27 cellular contexts compared by ENCODE assay signal in the genomic region with DNA sequence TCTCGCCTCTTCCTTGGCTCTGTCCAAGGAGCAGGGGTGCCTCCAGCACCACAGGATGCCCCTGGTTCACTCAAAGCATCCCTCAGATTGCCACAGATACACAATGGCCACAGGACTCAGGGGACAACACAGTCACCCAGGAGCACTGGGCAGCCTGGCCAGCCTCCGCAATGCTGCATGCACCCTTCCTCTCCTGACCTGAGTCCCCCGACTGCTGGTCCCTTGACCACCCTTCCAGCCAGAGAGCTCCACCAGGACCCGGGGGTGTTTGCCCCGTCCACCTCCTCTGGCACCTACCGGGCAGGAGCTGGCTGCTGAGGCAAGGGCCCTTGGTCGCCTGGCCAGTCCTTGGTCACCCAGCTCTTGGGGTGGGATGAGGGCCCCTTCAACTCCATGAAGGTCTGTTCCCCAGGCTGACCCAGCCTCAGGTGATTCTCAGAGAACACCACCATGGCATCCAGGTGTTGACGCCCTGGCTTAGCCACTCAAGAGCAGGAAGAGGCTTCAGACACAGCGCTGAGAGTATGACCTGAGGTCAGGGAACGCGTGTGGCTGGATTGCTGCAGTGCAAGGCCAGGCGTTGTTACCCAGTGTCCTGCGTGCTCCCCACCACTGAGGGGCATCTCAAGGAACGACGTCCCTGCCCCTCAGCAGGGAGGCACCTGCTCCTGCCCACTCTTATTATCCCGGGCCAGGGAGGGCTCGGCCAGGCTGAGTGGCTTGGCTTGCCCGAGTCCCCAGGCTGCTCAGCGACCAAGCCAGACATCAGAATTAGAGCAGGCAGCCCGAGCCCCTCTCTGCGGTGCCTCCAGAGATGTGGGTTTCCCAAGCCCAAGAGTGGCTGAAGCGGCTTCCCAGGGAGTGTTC. TPM values are rescaled to one million over a fixed set of nuclear protein-coding genes. Genes with fewer than 3 reads are reported as not detected.
"Had no signal": no experiment of that assay in that cellular context is flagged by ENCODE, and none has a peak within 500 bp of the region (broad histone marks: within the 10 kb centered on the region; RNA-seq: fewer than 3 reads in every experiment).

No MANE protein-coding gene starts in this region.

- H3K4me3 ChIP-seq: pancreas, prostate gland, right atrium auricular region, skin epidermis, smooth muscle cell, spleen, stomach, thoracic aorta, thyroid gland, tibial nerve, upper lobe of left lung, vagina had no signal

- H3K9me3 ChIP-seq: pancreas, prostate gland, right atrium auricular region, thoracic aorta, thyroid gland, vagina had no signal

- H3K27ac ChIP-seq: pancreas, prostate gland, right atrium auricular region, skin epidermis, spleen, stomach, thoracic aorta, thyroid gland, tibial nerve, upper lobe of left lung, vagina had no signal

- H3K4me1 ChIP-seq: pancreas, prostate gland, right atrium auricular region, spleen, stomach, thyroid gland, upper lobe of left lung, vagina had no signal

- H3K36me3 ChIP-seq: pancreas, prostate gland, right atrium auricular region, spleen, stomach, thoracic aorta, thyroid gland, tibial nerve, upper lobe of left lung, vagina had no signal

- H3K4me2 ChIP-seq: smooth muscle cell had no signal

- H3K27me3 ChIP-seq: right atrium auricular region, thyroid gland, upper lobe of left lung, vagina had no signal

- ATAC-seq: naive thymus-derived CD8-positive, alpha-beta T cell; natural killer cell treated with Interleukin-12 subunit alpha and Interleukin-12 subunit beta and Interleukin-15 and Interleukin-18, amount 100 ng/mL, for 72 hours; pancreas; sciatic nerve; stimulated activated naive B cell treated with anti-CD40 and anti-IgM and Interleukin-4, amounts not matched to agents 10 μg/mL and 1 μg/mL and 100 μg/mL, for 72 hours had no signal

- DNase-seq: naive B cell; naive thymus-derived CD8-positive, alpha-beta T cell; nephron progenitor cell; occipital lobe; retina; spleen; stimulated activated CD4-positive, alpha-beta T cell treated with anti-CD3 and anti-CD28 coated beads, Interleukin-12 subunit alpha, Interleukin-12 subunit beta, amount 100 ng/mL, for 4 hours; stimulated activated CD4-positive, alpha-beta T cell treated with anti-CD3 and anti-CD28 coated beads, Interleukin-1b, Interleukin-23, amount 100 ng/mL, for 48 hours; stimulated activated CD4-positive, alpha-beta T cell treated with anti-CD3 and anti-CD28 coated beads, Interleukin-4, amount 100 ng/mL, for 1 hour; stimulated activated CD4-positive, alpha-beta T cell treated with anti-CD3 and anti-CD28 coated beads, Interleukin-4, amount 100 ng/mL, for 4 hours; stimulated activated CD8-positive, alpha-beta memory T cell treated with anti-CD3 and anti-CD28 coated beads, Interleukin-4, amount 100 ng/mL, for 48 hours; stimulated activated naive B cell treated with anti-CD40 and anti-IgM and Interleukin-4, amounts not matched to agents 10 μg/mL and 1 μg/mL and 100 μg/mL, for 72 hours; stimulated activated naive CD4-positive, alpha-beta T cell treated with Interleukin-2 at 50 U/mL for 16 hours; stomach; thyroid gland; trophoblast cell; upper lobe of left lung had no signal

RNA-seq across cellular contexts. Expression of a gene that starts 10.2 kb away (rescaled TPM):
- total RNA-seq: naive thymus-derived CD8-positive, alpha-beta T cell; natural killer cell treated with Interleukin-12 subunit alpha and Interleukin-12 subunit beta and Interleukin-15 and Interleukin-18, amount 100 ng/mL, for 72 hours had no signal
- polyA plus RNA-seq: naive thymus-derived CD8-positive, alpha-beta T cell had no signal
